Comparison of ENCODE assay signal across 1 cellular context in the genomic region with DNA sequence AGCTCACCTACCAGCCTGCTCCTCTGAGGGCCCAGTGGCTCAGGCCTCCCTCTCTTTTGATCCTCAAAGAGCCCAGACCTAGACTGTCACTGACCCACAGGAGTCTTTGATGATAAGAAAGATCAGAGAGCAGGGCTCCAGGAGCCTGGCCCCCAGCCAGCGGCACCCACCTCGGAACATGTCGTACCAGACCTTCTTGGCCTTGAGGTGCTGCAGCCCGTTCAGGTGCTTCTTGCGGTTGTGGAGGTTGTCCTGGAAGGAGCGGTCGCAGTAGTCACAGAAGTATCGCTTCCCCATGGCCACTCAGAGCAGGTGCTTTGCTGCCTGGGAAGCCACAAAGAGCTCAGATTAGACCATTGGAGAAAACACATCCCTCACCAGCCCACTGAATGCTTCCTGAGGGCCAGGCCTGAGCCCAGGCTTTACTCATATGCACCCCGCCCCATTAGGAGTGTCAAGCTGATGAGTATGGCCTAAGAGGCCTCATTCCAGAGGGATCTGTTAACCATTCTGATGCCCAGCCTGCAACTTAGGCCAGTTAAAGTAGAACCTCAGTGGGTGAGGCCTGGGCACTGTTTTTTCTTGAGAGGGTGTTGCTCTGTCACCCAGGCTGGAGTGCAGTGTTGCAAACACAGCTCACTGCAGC.
TF ChIP-seq lines count a peak whose summit lies in the region.

No MANE protein-coding gene starts in this region.

TF ChIP-seq in HCT116, 20 proteins besides CTCF, POLR2A, EP300 and RAD21 (continued from another document):
- TF ChIP-seq FOSL1 (IDR thresholded peaks at IDR 0.05; ENCODE audit: low read depth) (no peak), TCF7L2 (IDR thresholded peaks at IDR 0.05; ENCODE audit: borderline replicate concordance, extremely low read depth, insufficient read depth, insufficient read length) (peak; percentile 45), SRF (IDR thresholded peaks at IDR 0.05; ENCODE audit: low read depth) (no peak), POLR2AphosphoS5 (IDR thresholded peaks at IDR 0.05; ENCODE audit: low read depth, low read length) (no peak), ZNF274 (IDR thresholded peaks at IDR 0.05; ENCODE audit: low read depth, low read length) (no peak)
- TF ChIP-seq, protein P1, sequence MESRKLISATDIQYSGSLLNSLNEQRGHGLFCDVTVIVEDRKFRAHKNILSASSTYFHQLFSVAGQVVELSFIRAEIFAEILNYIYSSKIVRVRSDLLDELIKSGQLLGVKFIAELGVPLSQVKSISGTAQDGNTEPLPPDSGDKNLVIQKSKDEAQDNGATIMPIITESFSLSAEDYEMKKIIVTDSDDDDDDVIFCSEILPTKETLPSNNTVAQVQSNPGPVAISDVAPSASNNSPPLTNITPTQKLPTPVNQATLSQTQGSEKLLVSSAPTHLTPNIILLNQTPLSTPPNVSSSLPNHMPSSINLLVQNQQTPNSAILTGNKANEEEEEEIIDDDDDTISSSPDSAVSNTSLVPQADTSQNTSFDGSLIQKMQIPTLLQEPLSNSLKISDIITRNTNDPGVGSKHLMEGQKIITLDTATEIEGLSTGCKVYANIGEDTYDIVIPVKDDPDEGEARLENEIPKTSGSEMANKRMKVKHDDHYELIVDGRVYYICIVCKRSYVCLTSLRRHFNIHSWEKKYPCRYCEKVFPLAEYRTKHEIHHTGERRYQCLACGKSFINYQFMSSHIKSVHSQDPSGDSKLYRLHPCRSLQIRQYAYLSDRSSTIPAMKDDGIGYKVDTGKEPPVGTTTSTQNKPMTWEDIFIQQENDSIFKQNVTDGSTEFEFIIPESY (IDR thresholded peaks at IDR 0.05; ENCODE audit: extremely low read depth, insufficient replicate concordance, low read length) = no peak
